In genomic region chr1:235367000-235367908, GRCh38 we compare ENCODE assay signal across 8 cellular contexts. TPM values are rescaled to one million over a fixed set of nuclear protein-coding genes. Genes with fewer than 3 reads are reported as not detected.
DNase-seq lines count a peak whose midpoint lies in the region; ATAC-seq and TF ChIP-seq lines count a peak whose summit lies in the region.

TSS of gene TBCE (plus strand) at chr1:235367427. CDS start at chr1:235380050, 12,623 bp downstream.

- WGBS in esophagus muscularis mucosa: 1% methylated on average over 26 of the region's 38 CpGs

- H3K27me3 ChIP-seq in KMS-11 (ENCODE audit: insufficient read depth, low read depth) (no peaks in the 10 kb centered on the region), esophagus muscularis mucosa (no peaks in the 10 kb centered on the region), muscle layer of duodenum (ENCODE audit: low read depth, low read length) (no peaks in the 10 kb centered on the region)

- no peaks in the 10 kb centered on the region for H3K36me3 ChIP-seq in KMS-11 (ENCODE audit: insufficient read depth)
- peaks cover 0 to 11% (median 3%) of the 10 kb centered on the region in 4 donors for H3K36me3 ChIP-seq in esophagus muscularis mucosa
- no peaks in the 10 kb centered on the region for H3K36me3 ChIP-seq in muscle layer of duodenum (ENCODE audit: control insufficient read depth in 1 of 2, insufficient read depth in 2 of 2, low read length in 2 of 2)

- peaks cover 23% of the 10 kb centered on the region; the same call in 1 of the 2 replicates for H3K79me2 ChIP-seq in KMS-11 (ENCODE audit: insufficient read depth, low read depth)

- H3K4me1 ChIP-seq in KMS-11 (ENCODE audit: low read depth, poor library complexity, severe bottlenecking) (peaks cover 14% of the 10 kb centered on the region), esophagus muscularis mucosa (peaks cover 10 to 20% (median 18%) of the 10 kb centered on the region in 4 donors), muscle layer of duodenum (ENCODE audit: control insufficient read depth in 1 of 2, insufficient read depth in 2 of 2, low read length in 2 of 2) (peaks cover 0 to 8% of the 10 kb centered on the region in 2 donors)

- peak within 1 kb of the TSS; percentile 92 for H3K4me3 ChIP-seq in KMS-11 (IDR thresholded peaks at IDR 0.05; ENCODE audit: insufficient read depth, low read depth, low read length)
- H3K4me3 ChIP-seq in esophagus muscularis mucosa: peak within 1 kb of the TSS; percentile 68 to 84 (median 80)
- peak within 1 kb of the TSS; percentile 84 to 89 for H3K4me3 ChIP-seq in muscle layer of duodenum (ENCODE audit: low read depth in 1 of 2, low read length in 2 of 2)

- no peaks in the 10 kb centered on the region for H4K20me1 ChIP-seq in KMS-11 (ENCODE audit: insufficient read depth)

- H3K9ac ChIP-seq in KMS-11: peak within 1 kb of the TSS; percentile 57; the same call in 1 of the 2 replicates

- H3K9me3 ChIP-seq in esophagus muscularis mucosa (no peaks in the 10 kb centered on the region), muscle layer of duodenum (ENCODE audit: control insufficient read depth in 1 of 2, low read length in 2 of 2) (no peaks in the 10 kb centered on the region)

- TF ChIP-seq CTCF in KMS-11 (conservative IDR thresholded peaks at IDR 0.05; ENCODE audit: low read depth, low read length) (no peak), esophagus muscularis mucosa (IDR thresholded peaks at IDR 0.05) (peak in 2 of 3 experiments; percentile 15 to 19)

- peak within 1 kb of the TSS; percentile 91 for H2AFZ ChIP-seq in KMS-11 (ENCODE audit: low read depth)

- intact Hi-C loops in esophagus muscularis mucosa (cut with DNase I): no loop called here

- TF ChIP-seq POLR2A in esophagus muscularis mucosa (IDR thresholded peaks at IDR 0.05; ENCODE audit: low read depth): peak; percentile 62

- DNase-seq in DMS79 (lab: John Stamatoyannopoulos, UW) (peak; percentile 96), RKO (ENCODE audit: low spot score) (peak; percentile 98), activated T-helper 1 cell treated with Interleukin-2 at 50 U/mL for 16 hours (ENCODE audit: low read depth) (peak; percentile 69), esophagus muscularis mucosa (ENCODE audit: extremely low spot score) (peak; percentile 98)
- DNase-seq in stimulated activated CD8-positive, alpha-beta memory T cell treated with anti-CD3 and anti-CD28 coated beads, Interleukin-7, amount 100 ng/mL, for 4 hours (ENCODE audit: low read depth in 2 of 2): peak; percentile 65 to 78

- peak; percentile 100 for ATAC-seq in GM21737 (IDR thresholded peaks at IDR 0.05; ENCODE audit: unreplicated experiment)

- H3K27ac ChIP-seq in KMS-11 (peak within 1 kb of the TSS; percentile 32), esophagus muscularis mucosa (replicated peaks in 1 of 4) (peak within 1 kb of the TSS; percentile 81 to 90 (median 84)), muscle layer of duodenum (ENCODE audit: low read length) (peak within 1 kb of the TSS; percentile 86)

- peak within 1 kb of the TSS; percentile 65 for H3K4me2 ChIP-seq in KMS-11

- TF ChIP-seq EP300 in esophagus muscularis mucosa (IDR thresholded peaks at IDR 0.05): no peak

RNA-seq across cellular contexts. Expression of gene TBCE, which starts in this region (rescaled TPM):
- total RNA-seq in esophagus muscularis mucosa: 10 to 100 TPM; 10.6 to 21.6 (median 15.3) TPM

Comparison
In these comparisons a context has a peak if more than half of its experiments do, and no peak if none do; other contexts are left out.
1. Peak in every context shown above with its lines: DNase-seq, ATAC-seq, H3K4me3 ChIP-seq and H3K27ac ChIP-seq.
2. H3K27ac ChIP-seq: peak in every context shown above with its lines; median percentile 86 in muscle layer of duodenum; 84 in esophagus muscularis mucosa; 32 in KMS-11.